Comparison of ENCODE assay signal across 1 cellular context in the genomic region with DNA sequence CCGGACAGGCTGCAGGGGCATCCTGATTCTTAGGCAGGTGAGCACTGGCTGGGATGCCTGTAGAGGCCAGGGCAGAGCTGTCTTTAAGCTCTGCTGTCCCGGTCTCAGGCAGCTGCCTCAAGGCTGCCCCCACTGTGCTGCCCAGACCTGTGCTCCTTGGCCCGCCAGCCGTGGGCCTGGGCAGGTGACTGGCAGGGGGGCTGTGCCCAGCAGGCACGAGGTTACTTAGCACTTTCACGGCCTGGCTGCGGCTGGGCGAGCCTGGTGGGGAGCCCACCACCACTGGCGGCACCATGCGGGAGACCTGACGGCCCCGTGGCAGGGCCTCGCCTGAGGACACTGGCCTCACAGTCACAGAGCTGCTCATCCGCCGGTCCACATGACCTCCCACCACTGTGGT.
TF ChIP-seq lines count a peak whose summit lies in the region.

No MANE protein-coding gene starts in this region.

TF ChIP-seq in GM23338, 12 proteins besides CTCF, POLR2A, EP300 and RAD21 (continued from another document):
- no peak for TF ChIP-seq ZNF114 (CRISPR knock-in tag; IDR thresholded peaks at IDR 0.05)
- TF ChIP-seq EZH2 (IDR thresholded peaks at IDR 0.05; ENCODE audit: low read depth, unreplicated experiment), result no peak
